1 cellular context compared by ENCODE assay signal in the genomic region with DNA sequence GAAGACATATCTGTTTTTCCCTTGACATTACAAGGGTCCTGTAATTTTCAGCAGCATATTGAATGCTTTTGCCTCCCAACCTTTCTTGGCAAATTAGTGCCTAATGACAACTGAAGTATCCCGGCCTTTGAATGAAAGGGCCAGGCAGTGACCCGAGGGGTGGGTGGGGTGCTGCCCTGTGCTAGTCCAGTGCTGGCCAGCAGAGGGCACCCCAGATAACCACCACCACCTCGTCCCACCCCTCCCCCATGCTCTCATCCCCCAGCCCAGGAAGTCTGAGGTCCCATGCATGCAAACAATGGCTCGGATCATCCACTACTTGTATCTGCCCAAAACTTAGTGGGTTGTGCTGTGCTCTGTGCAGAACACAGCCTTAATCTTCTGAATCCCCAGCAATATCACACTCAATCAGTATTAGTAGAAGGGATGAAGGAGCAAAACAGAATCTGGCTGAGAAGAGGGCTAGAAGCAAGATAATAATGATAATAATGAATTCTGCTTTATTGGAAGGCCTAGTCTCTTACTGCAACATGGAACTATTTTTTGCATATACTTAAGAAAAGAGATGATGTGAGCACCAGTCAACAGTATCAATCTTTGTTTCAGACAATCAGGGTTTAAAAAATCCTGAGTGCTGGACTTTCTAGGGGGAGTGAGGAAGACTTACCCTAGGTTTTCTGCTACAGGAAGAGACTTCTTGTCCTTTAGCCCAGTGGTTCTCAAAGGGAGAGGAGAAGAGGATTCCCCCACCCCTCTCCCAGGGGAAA.
TF ChIP-seq lines count a peak whose summit lies in the region.

No MANE protein-coding gene starts in this region.

TF ChIP-seq in SK-N-SH treated with all-trans-retinoic acid at 6 μM for 48 hours, 23 proteins besides CTCF, POLR2A, EP300 and RAD21 (continued from another document):
- no peak for TF ChIP-seq TOX (CRISPR knock-in tag; IDR thresholded peaks at IDR 0.05; ENCODE audit: borderline replicate concordance)
- no peak for TF ChIP-seq ISL1 (CRISPR knock-in tag; IDR thresholded peaks at IDR 0.05)
